ENCODE assay signal across 10 cellular contexts in the genomic region with DNA sequence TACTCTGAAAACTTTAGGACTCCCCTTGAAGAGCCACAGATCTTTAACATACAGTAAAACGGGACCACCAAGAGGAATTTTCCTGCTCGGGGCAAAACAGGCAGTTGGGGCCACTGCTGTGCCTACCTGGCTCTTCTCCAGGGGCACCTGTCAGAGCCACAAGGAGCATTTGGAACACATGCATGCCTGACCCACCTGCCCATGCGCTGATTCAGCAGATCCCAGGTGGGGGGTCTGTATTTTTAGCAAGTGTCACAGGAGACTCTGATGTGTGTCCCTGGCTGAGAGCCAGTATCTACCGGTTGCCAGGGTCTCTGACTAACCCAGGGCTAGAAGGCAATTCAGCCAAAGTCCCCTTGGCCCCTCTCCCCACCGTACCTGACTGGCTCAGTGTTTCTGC. TPM values are rescaled to one million over a fixed set of nuclear protein-coding genes. Genes with fewer than 3 reads are reported as not detected.
A peak's percentile ranks its signal among the peaks of the same experiment; 100 is the strongest.
DNase-seq lines count a peak whose midpoint lies in the region; ATAC-seq and TF ChIP-seq lines count a peak whose summit lies in the region.
"Had no signal": no experiment of that assay in that cellular context is flagged by ENCODE, and none has a peak within 500 bp of the region (broad histone marks: within the 10 kb centered on the region; RNA-seq: fewer than 3 reads in every experiment).

No MANE protein-coding gene starts in this region.

- peaks cover 2% of the 10 kb centered on the region for H3K79me1 ChIP-seq in neuronal stem cell (ENCODE audit: low read depth, low read length)

- H2BK5ac ChIP-seq in neuronal stem cell (ENCODE audit: low read length), result no peak overlapping the region

- peaks cover 11% of the 10 kb centered on the region for H3K36me3 Mint-ChIP-seq in central memory CD8-positive, alpha-beta T cell (ENCODE audit: insufficient read depth)

- H2AFZ ChIP-seq in neuronal stem cell (ENCODE audit: low read length), result no peak overlapping the region

- ATAC-seq in central memory CD8-positive, alpha-beta T cell (replicated peaks; ENCODE audit: extremely low read depth, poor library complexity, severe bottlenecking), result no peak
- ATAC-seq in omental fat pad (ENCODE audit: low FRiP score), result no peak
- ATAC-seq in foreskin keratinocyte, result no peak

- no CpG with 5 or more reads among the region's 5 CpGs for WGBS in neuronal stem cell (ENCODE audit: extremely low coverage in 2 of 2, insufficient read length in 2 of 2, insufficient replicate concordance in 1 of 2), 2 donors

- no peak overlapping the region for H3K9ac ChIP-seq in BLaER1
- H3K9ac ChIP-seq in neuronal stem cell (ENCODE audit: low read depth, low read length, poor library complexity), result no peak overlapping the region

- H3K9me3 Mint-ChIP-seq in central memory CD8-positive, alpha-beta T cell, result no peaks in the 10 kb centered on the region

- H3K4me1 ChIP-seq in BLaER1, result peaks cover 96% of the 10 kb centered on the region
- peaks cover 46 to 75% of the 10 kb centered on the region in 2 donors for H3K4me1 ChIP-seq in neuronal stem cell (ENCODE audit: control insufficient read depth in 2 of 2, insufficient read depth in 1 of 2, low read depth in 1 of 2, low read length in 2 of 2)
- H3K4me1 ChIP-seq in foreskin keratinocyte, result peaks cover 55% of the 10 kb centered on the region

- H4K91ac ChIP-seq in neuronal stem cell (ENCODE audit: low read depth, low read length, poor library complexity), result no peak overlapping the region

- H3K36me3 ChIP-seq in BLaER1 (0 out of 2 replicates have a peak, but pooled peaks cover 6% of the 10 kb centered on the region), neuronal stem cell (replicated peaks in 1 of 2; ENCODE audit: control insufficient read depth in 2 of 2, insufficient read depth in 2 of 2, low read length in 2 of 2) (peaks cover 0 to 47% of the 10 kb centered on the region in 2 donors)

- H4K20me1 ChIP-seq in BLaER1, result peaks cover 100% of the 10 kb centered on the region

- H3K4me3 Mint-ChIP-seq in central memory CD8-positive, alpha-beta T cell, result no peak overlapping the region

- H3K4me1 Mint-ChIP-seq in central memory CD8-positive, alpha-beta T cell, result peaks cover 92% of the 10 kb centered on the region

- no peak overlapping the region for H2AK5ac ChIP-seq in neuronal stem cell (ENCODE audit: low read depth, low read length)

- H3K27ac ChIP-seq in BLaER1, result no peak overlapping the region
- no peak overlapping the region for H3K27ac ChIP-seq in neuronal stem cell (replicated peaks; ENCODE audit: low read length)
- H3K27ac ChIP-seq in foreskin keratinocyte, result no peak overlapping the region

- no peak overlapping the region for H3K4ac ChIP-seq in neuronal stem cell (ENCODE audit: low read length)

- H3K9me3 ChIP-seq in BLaER1, result no peaks in the 10 kb centered on the region
- H3K9me3 ChIP-seq in neuronal stem cell (replicated peaks in 1 of 2; ENCODE audit: control insufficient read depth in 2 of 2, insufficient read depth in 1 of 2, low read depth in 1 of 2, low read length in 2 of 2), result no peaks in the 10 kb centered on the region

- no peaks in the 10 kb centered on the region for H3K27me3 Mint-ChIP-seq in central memory CD8-positive, alpha-beta T cell

- H3K14ac ChIP-seq in neuronal stem cell (ENCODE audit: low read length), result no peak overlapping the region

- no peak overlapping the region for H4K8ac ChIP-seq in neuronal stem cell (ENCODE audit: low read depth, low read length)

- no peak overlapping the region for H3K4me3 ChIP-seq in BLaER1
- no peak overlapping the region for H3K4me3 ChIP-seq in neuronal stem cell (ENCODE audit: low read length in 2 of 2)

- H3K4me2 ChIP-seq in BLaER1 (peak overlapping the region; percentile 86), neuronal stem cell (ENCODE audit: insufficient read depth, low read length, poor library complexity, severe bottlenecking) (no peak overlapping the region)

- peak overlapping the region; percentile 6 for H3K18ac ChIP-seq in neuronal stem cell (ENCODE audit: low read length)

- H3K27ac Mint-ChIP-seq in central memory CD8-positive, alpha-beta T cell (ENCODE audit: low read depth), result peak overlapping the region; percentile 35

- H2BK12ac ChIP-seq in neuronal stem cell (ENCODE audit: low read length), result no peak overlapping the region

- no peaks in the 10 kb centered on the region for H3K27me3 ChIP-seq in BLaER1
- H3K27me3 ChIP-seq in neuronal stem cell (ENCODE audit: control insufficient read depth in 3 of 3, insufficient read depth in 3 of 3, low read depth in 1 of 3, low read length in 3 of 3), result no peaks in the 10 kb centered on the region
- no peaks in the 10 kb centered on the region for H3K27me3 ChIP-seq in foreskin keratinocyte

- H2BK15ac ChIP-seq in neuronal stem cell (ENCODE audit: low read length), result no peak overlapping the region

- no peak for TF ChIP-seq CTCF in omental fat pad (IDR thresholded peaks at IDR 0.05)
- TF ChIP-seq CTCF in foreskin keratinocyte (conservative IDR thresholded peaks at IDR 0.05), result no peak

- H2BK120ac ChIP-seq in neuronal stem cell (ENCODE audit: low read depth, low read length), result no peak overlapping the region

- DNase-seq in NCI-H1105 (lab: John Stamatoyannopoulos, UW), result peak; percentile 71
- DNase-seq in central memory CD8-positive, alpha-beta T cell (ENCODE audit: low spot score in 2 of 2), result no peak
- no peak for DNase-seq in neuronal stem cell (ENCODE audit: low spot score)
- no peak for DNase-seq in omental fat pad (ENCODE audit: low spot score)
- no peak for DNase-seq in foreskin keratinocyte
- no peak for DNase-seq in foreskin melanocyte
- no peak for DNase-seq in retina
- DNase-seq: DND-41; effector CD4-positive, alpha-beta T cell had no signal

- H3K23ac ChIP-seq in neuronal stem cell (ENCODE audit: low read depth, low read length, poor library complexity), result no peak overlapping the region

RNA-seq across cellular contexts. Expression of a gene that starts 6.5 kb away (rescaled TPM):
- polyA plus RNA-seq in neuronal stem cell (2013, experiment 1 of 2), result 72.5 TPM
- polyA plus RNA-seq in neuronal stem cell (2013, experiment 2 of 2), result 71.9 TPM
- total RNA-seq in omental fat pad (100 to 1,000 TPM; 106 to 179 (median 150) TPM), foreskin keratinocyte (55.3 and 60.4 TPM in 2 replicates)
- 31.9 and 32.1 TPM in 2 replicates for polyA plus RNA-seq in foreskin keratinocyte

RNA-seq across cellular contexts. Expression of a gene that starts 21.5 kb away (rescaled TPM):
- polyA plus RNA-seq in neuronal stem cell (2013, experiment 1 of 2), result 0.15 TPM
- 0.17 TPM for polyA plus RNA-seq in neuronal stem cell (2013, experiment 2 of 2)
- 1 to 10 TPM; 6.4 to 9.5 (median 8.7) TPM for total RNA-seq in omental fat pad
- 0.51 and 0.63 TPM in 2 replicates for total RNA-seq in foreskin keratinocyte
- 0.28 TPM in 2 replicates for polyA plus RNA-seq in foreskin keratinocyte

RNA-seq across cellular contexts. Expression of a gene that starts 57.4 kb away (rescaled TPM):
- polyA plus RNA-seq in neuronal stem cell (2013, experiment 1 of 2), result 22.3 TPM
- 23.3 TPM for polyA plus RNA-seq in neuronal stem cell (2013, experiment 2 of 2)
- 10 to 100 TPM; 20.2 to 36.6 (median 25.6) TPM for total RNA-seq in omental fat pad
- total RNA-seq in foreskin keratinocyte, result 33.7 and 35.3 TPM in 2 replicates
- 53.1 and 57.4 TPM in 2 replicates for polyA plus RNA-seq in foreskin keratinocyte
